Comparison of ENCODE assay signal across 16 cellular contexts in the genomic region with DNA sequence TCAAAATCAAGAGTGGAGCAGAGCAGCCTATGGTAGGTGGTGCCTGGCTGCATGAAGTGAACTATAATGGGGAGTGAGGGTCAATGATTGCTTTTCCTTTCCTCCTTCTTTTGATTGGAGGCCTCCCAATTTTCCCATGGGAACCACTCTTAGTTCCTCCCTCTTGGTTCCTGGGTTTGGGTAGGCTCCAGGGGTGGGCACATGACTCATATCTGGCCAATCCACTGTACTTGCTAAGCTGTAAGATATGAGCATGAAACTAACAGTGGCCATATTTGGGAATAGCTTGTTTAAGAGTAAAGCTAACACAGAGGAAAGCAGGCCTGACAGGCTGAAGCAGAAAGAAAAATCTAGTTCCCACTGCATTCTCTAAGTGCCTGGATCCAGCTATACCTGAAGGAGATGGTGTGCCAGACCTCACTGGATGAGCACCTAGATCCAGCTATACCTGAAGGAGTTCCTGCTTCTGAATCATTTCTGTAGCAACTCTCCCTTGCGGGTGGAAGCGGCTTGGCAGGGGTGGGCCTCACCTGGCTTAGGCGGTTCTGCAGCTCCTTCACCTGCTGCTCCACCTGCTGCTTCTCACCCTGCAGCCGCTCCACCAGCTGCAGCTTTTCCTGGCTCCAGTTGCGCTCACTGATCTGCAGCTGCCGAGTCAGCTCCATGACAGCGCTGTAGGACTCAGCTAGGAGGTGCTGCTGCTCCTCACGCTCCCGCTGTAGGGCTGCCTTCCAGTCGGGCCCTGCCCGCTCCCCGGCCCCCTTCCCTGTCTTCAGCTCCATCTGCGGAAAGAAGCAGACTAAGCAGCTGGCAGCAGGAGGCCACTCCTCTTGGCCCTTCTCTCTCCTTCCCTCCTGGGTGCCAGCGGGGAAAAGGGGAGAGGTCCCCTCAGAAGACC. TPM values are rescaled to one million over a fixed set of nuclear protein-coding genes. Genes with fewer than 3 reads are reported as not detected.
A peak's percentile ranks its signal among the peaks of the same experiment; 100 is the strongest.
DNase-seq lines count a peak whose midpoint lies in the region; ATAC-seq and TF ChIP-seq lines count a peak whose summit lies in the region.
"Had no signal": no experiment of that assay in that cellular context is flagged by ENCODE, and none has a peak within 500 bp of the region (broad histone marks: within the 10 kb centered on the region; RNA-seq: fewer than 3 reads in every experiment).

No MANE protein-coding gene starts in this region.

- H3K9me3 ChIP-seq in MG63, result no peaks in the 10 kb centered on the region
- H3K9me3 ChIP-seq: Caco-2, esophagus muscularis mucosa, SJCRH30 had no signal

- no peak overlapping the region for H3K4me3 ChIP-seq in MG63
- H3K4me3 ChIP-seq: esophagus muscularis mucosa, SJCRH30 had no signal

- no peak overlapping the region for H3K4me3 Mint-ChIP-seq in chondrocyte (ENCODE audit: unreplicated experiment)
- H3K4me3 Mint-ChIP-seq: activated T-cell treated with anti-CD3 and anti-CD28 coated beads, Interleukin-2, amount 50 U/mL, for 72 hours; brain; neural crest cell had no signal

- no peaks in the 10 kb centered on the region for H3K27me3 ChIP-seq in MG63
- H3K27me3 ChIP-seq: esophagus muscularis mucosa, SJCRH30 had no signal

- H3K27ac Mint-ChIP-seq in chondrocyte (ENCODE audit: unreplicated experiment), result peak overlapping the region; percentile 32
- H3K27ac Mint-ChIP-seq: activated T-cell treated with anti-CD3 and anti-CD28 coated beads, Interleukin-2, amount 50 U/mL, for 72 hours had no signal

- DNase-seq in COLO668 (lab: John Stamatoyannopoulos, UW; ENCODE audit: unreplicated experiment) (peak; percentile 11), MG63 (peak; percentile 82), chondrocyte (ENCODE audit: low spot score) (no peak), lung microvascular endothelial cell (ENCODE audit: low read depth in 2 of 2) (peak; percentile 19 to 57), superior temporal gyrus (ENCODE audit: extremely low spot score) (no peak), sciatic nerve (ENCODE audit: low spot score) (no peak)
- DNase-seq: activated T-cell treated with anti-CD3 and anti-CD28 coated beads, Interleukin-2, amount 50 U/mL, for 72 hours; Caco-2; left colon; NCI-H526 had no signal

- H3K27me3 Mint-ChIP-seq in chondrocyte (ENCODE audit: low read depth), result no peaks in the 10 kb centered on the region
- H3K27me3 Mint-ChIP-seq: brain had no signal

- peaks cover 48% of the 10 kb centered on the region for H3K36me3 Mint-ChIP-seq in chondrocyte (ENCODE audit: low read depth)

- H3K4me1 Mint-ChIP-seq in chondrocyte (ENCODE audit: low read depth), result peaks cover 2% of the 10 kb centered on the region
- H3K4me1 Mint-ChIP-seq: brain, neural crest cell had no signal

- peaks cover 94% of the 10 kb centered on the region for H3K36me3 ChIP-seq in MG63

- TF ChIP-seq CTCF in chondrocyte (IDR thresholded peaks at IDR 0.05), result no peak

- H3K9me3 Mint-ChIP-seq in chondrocyte (ENCODE audit: low read depth), result no peaks in the 10 kb centered on the region
- H3K9me3 Mint-ChIP-seq: activated T-cell treated with anti-CD3 and anti-CD28 coated beads, Interleukin-2, amount 50 U/mL, for 72 hours; brain; neural crest cell had no signal

- intact Hi-C loops in sciatic nerve (cut with DNase I), result no loop called here

- ATAC-seq in sciatic nerve (no peak), HG03196 (IDR thresholded peaks at IDR 0.05; ENCODE audit: unreplicated experiment) (no peak), HG02610 (IDR thresholded peaks at IDR 0.05; ENCODE audit: unreplicated experiment) (no peak)
- ATAC-seq: activated T-cell treated with anti-CD3 and anti-CD28 coated beads, Interleukin-2, amount 50 U/mL, for 72 hours; left colon had no signal

RNA-seq across cellular contexts. Expression of gene DSN1, which starts 29.0 kb away (rescaled TPM):
- total RNA-seq in MG63 (2014; rRNA removed; shearing (Covaris generic); ENCODE audit: low replicate concordance), result 36.0 and 52.2 TPM in 2 replicates
- total RNA-seq in chondrocyte (7.4 to 14.9 TPM (median 8.3 TPM) in 3 replicates), lung microvascular endothelial cell (10.3 and 12.2 TPM in 2 replicates), sciatic nerve (7.2 TPM)

RNA-seq across cellular contexts. Expression of gene NDRG3, which starts 56.7 kb away (rescaled TPM):
- 56.3 and 59.5 TPM in 2 replicates for total RNA-seq in MG63 (2014; rRNA removed; shearing (Covaris generic); ENCODE audit: low replicate concordance)
- total RNA-seq in chondrocyte (27.6 to 34.5 TPM (median 28.1 TPM) in 3 replicates), lung microvascular endothelial cell (11.3 and 19.2 TPM in 2 replicates), sciatic nerve (30.7 TPM)

Comparison
In these comparisons a context has a peak if more than half of its experiments do, and no peak if none do; other contexts are left out.
1. DNase-seq: peak in COLO668 (single experiment), MG63 (single experiment) and lung microvascular endothelial cell (2 of 2); none in chondrocyte (single experiment), superior temporal gyrus (single experiment) and sciatic nerve (single experiment).